Comparison of ENCODE assay signal across 8 cellular contexts in the genomic region with DNA sequence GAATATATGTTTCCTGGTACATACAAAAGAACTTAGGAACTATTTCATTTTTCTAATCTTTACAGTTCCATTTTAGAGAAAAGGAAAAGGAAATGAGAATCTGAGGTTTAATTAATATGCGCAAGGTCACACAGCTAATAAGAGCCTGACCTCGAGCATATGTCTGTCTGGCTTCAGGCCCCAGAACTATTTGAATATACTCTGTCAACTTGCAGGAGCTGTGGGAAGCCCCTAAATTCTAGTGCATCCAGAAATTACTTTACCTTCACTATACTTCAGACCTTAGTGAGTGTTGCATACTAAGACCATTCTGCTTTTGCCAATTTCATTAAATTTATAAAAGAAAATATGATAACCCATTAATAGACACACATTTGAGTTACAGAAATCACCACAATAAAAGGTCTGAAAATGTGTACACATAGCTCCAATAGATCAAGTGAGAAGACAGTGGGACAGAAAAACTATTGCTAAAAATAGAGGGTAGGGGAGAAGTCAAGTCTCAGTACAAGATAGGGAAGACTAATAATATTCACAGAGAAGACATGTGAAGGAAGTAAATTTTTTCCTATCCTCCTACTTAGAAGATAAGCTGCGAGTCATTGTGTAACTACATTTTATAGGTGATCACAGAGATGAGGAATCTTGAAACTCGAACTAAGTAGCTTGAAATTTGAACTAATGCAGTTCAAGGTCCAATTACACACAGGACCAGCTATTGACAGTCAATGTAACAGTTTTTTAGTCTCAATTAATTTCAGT.
DNase-seq lines count a peak whose midpoint lies in the region; ATAC-seq and TF ChIP-seq lines count a peak whose summit lies in the region.

No MANE protein-coding gene starts in this region.

- DNase-seq in GM06990 (ENCODE audit: extremely low read depth, insufficient read length) (peak; percentile 50), choroid plexus epithelial cell (ENCODE audit: low read depth) (peak; percentile 88), DMS153 (lab: John Stamatoyannopoulos, UW) (no peak), NCI-H2029 (lab: John Stamatoyannopoulos, UW) (no peak), NCI-H1092 (lab: John Stamatoyannopoulos, UW) (no peak), ecto neural progenitor cell (ENCODE audit: low spot score) (no peak)

- H3K4me3 ChIP-seq in GM06990 (replicated peaks; ENCODE audit: low read depth, low read length) (no peak overlapping the region), choroid plexus epithelial cell (ENCODE audit: low read depth, low read length) (no peak overlapping the region)

- no peaks in the 10 kb centered on the region for H3K36me3 ChIP-seq in GM06990 (ENCODE audit: control insufficient read depth, insufficient read depth, low read length)

- peak; percentile 78 for ATAC-seq in GM21390 (IDR thresholded peaks at IDR 0.05; ENCODE audit: unreplicated experiment)
- peak; percentile 75 for ATAC-seq in HG03565 (IDR thresholded peaks at IDR 0.05; ENCODE audit: unreplicated experiment)

- H3K27me3 ChIP-seq in GM06990 (replicated peaks; ENCODE audit: control insufficient read depth, insufficient read depth, low read length), result no peaks in the 10 kb centered on the region; the same call in 1 of the 2 replicates

- TF ChIP-seq CTCF in GM06990 (IDR thresholded peaks at IDR 0.05; ENCODE audit: insufficient read depth, low read length, poor library complexity, severe bottlenecking), result no peak
- TF ChIP-seq CTCF in choroid plexus epithelial cell (conservative IDR thresholded peaks at IDR 0.05; ENCODE audit: low read depth, low read length), result no peak

Comparison
In these comparisons a context has a peak if more than half of its experiments do, and no peak if none do; other contexts are left out.
1. DNase-seq: peak in GM06990 (single experiment) and choroid plexus epithelial cell (single experiment); none in DMS153 (single experiment), NCI-H2029 (single experiment), NCI-H1092 (single experiment) and ecto neural progenitor cell (single experiment).